8 cellular contexts compared by ENCODE assay signal in genomic region chr22:20319745-20320658, GRCh38. TPM values are rescaled to one million over a fixed set of nuclear protein-coding genes. Genes with fewer than 3 reads are reported as not detected.
DNase-seq lines count a peak whose midpoint lies in the region; ATAC-seq and TF ChIP-seq lines count a peak whose summit lies in the region.

Gene DGCR6L, minus strand, starts transcription at chr22:20320060. Its CDS starts 72 bp downstream, at chr22:20319988.

- CTCF ChIA-PET in AG04450 (lab: Charles Lee), result interaction anchor here (0.6 kb wide), 2 partner anchors 63 to 194 kb away, joined by 3 read pairs; no protein-coding TSS in a partner anchor

- H3K4me3 ChIP-seq in AG04450 (ENCODE audit: low read depth, low read length) (peak within 1 kb of the TSS; percentile 81), choroid plexus epithelial cell (ENCODE audit: low read depth, low read length) (peak within 1 kb of the TSS; percentile 86)

- no peaks in the 10 kb centered on the region for H3K27me3 ChIP-seq in AG04450 (ENCODE audit: control insufficient read depth, insufficient read depth, low read length)

- ATAC-seq in GM18868 (IDR thresholded peaks at IDR 0.05; ENCODE audit: unreplicated experiment) (peak; percentile 67), HG03135 (IDR thresholded peaks at IDR 0.05; ENCODE audit: unreplicated experiment) (peak; percentile 61)

- H3K9me3 ChIP-seq in AG04450 (ENCODE audit: control insufficient read depth, insufficient read depth, low read length), result no peaks in the 10 kb centered on the region; the same call in 1 of the 2 replicates

- POLR2A ChIA-PET in AG04450 (lab: Yijun Ruan, JAX), result interaction anchor here (0.6 to 1.1 kb wide), 2 partner anchors 74 to 294 kb away, joined by 3 to 10 read pairs; partner anchors contain the start of gene ZNF74

- TF ChIP-seq CTCF in AG04450 (IDR thresholded peaks at IDR 0.05; ENCODE audit: low read depth, low read length) (no peak), choroid plexus epithelial cell (conservative IDR thresholded peaks at IDR 0.05; ENCODE audit: low read depth, low read length) (no peak)

- DNase-seq in AG04450 (ENCODE audit: low read depth, low spot score), result peak; percentile 55
- DNase-seq in NCI-H446 (lab: John Stamatoyannopoulos, UW), result peak; percentile 81 to 96
- DNase-seq in activated CD4-positive, alpha-beta T cell treated with anti-CD3 and anti-CD28 coated beads for 4 hours, result peak; percentile 97 to 98
- DNase-seq in choroid plexus epithelial cell (ENCODE audit: low read depth), result peak; percentile 93
- DNase-seq in kidney glomerular epithelial cell (lab: John Stamatoyannopoulos, UW), result peak; percentile 84
- DNase-seq in stimulated activated CD4-positive, alpha-beta T cell treated with anti-CD3 and anti-CD28 coated beads, Interleukin-15, amount 100 ng/mL, for 48 hours (ENCODE audit: low read depth in 2 of 2), result peak; percentile 91 to 96

- H3K27ac ChIP-seq in AG04450 (ENCODE audit: low read depth, low read length), result peak within 1 kb of the TSS; percentile 65

RNA-seq across cellular contexts. Expression of gene DGCR6L, which starts in this region (rescaled TPM):
- polyA plus RNA-seq in AG04450 (2011; rRNA removed), result 45.4 and 60.9 TPM in 2 replicates
- polyA minus RNA-seq in AG04450 (2011; rRNA and poly(A)+ RNA removed), result 19.9 and 20.9 TPM in 2 replicates

Comparison
In these comparisons a context has a peak if more than half of its experiments do, and no peak if none do; other contexts are left out.
1. Peak in every context shown above with its lines: DNase-seq, ATAC-seq, H3K4me3 ChIP-seq and H3K27ac ChIP-seq.